ENCODE assay signal across 8 cellular contexts in genomic region chr3:127589600-127590281, GRCh38. TPM values are rescaled to one million over a fixed set of nuclear protein-coding genes. Genes with fewer than 3 reads are reported as not detected.
DNase-seq lines count a peak whose midpoint lies in the region; ATAC-seq and TF ChIP-seq lines count a peak whose summit lies in the region.

No MANE protein-coding gene starts in this region.

- H3K27ac Mint-ChIP-seq in HFFc6, result peak overlapping the region; percentile 92

- ATAC-seq in SK-N-SH treated with all-trans-retinoic acid at 6 μM for 48 hours (peak; percentile 12), HG03457 (IDR thresholded peaks at IDR 0.05; ENCODE audit: unreplicated experiment) (no peak)

- no peaks in the 10 kb centered on the region for H3K27me3 ChIP-seq in endocrine pancreas (ENCODE audit: control insufficient read depth, insufficient read depth, low read length)
- no peaks in the 10 kb centered on the region for H3K27me3 ChIP-seq in muscle layer of duodenum (ENCODE audit: low read depth, low read length)

- peak overlapping the region; percentile 66 for H3K27ac ChIP-seq in muscle layer of duodenum (ENCODE audit: low read length)

- H3K9me3 ChIP-seq in endocrine pancreas (ENCODE audit: control insufficient read depth, low read length) (no peaks in the 10 kb centered on the region), muscle layer of duodenum (ENCODE audit: control insufficient read depth in 1 of 2, low read length in 2 of 2) (no peaks in the 10 kb centered on the region)

- H3K4me1 Mint-ChIP-seq in HFFc6 (ENCODE audit: low read depth), result peaks cover 42% of the 10 kb centered on the region

- H3K4me3 ChIP-seq in GM12865 (ENCODE audit: low read depth, low read length), result peak overlapping the region; percentile 80
- H3K4me3 ChIP-seq in endocrine pancreas (ENCODE audit: control insufficient read depth, insufficient read depth, low read length), result no peak overlapping the region
- H3K4me3 ChIP-seq in muscle layer of duodenum (ENCODE audit: low read depth in 1 of 2, low read length in 2 of 2), result peak overlapping the region; percentile 73 to 93

- H3K9ac ChIP-seq in endocrine pancreas (ENCODE audit: control insufficient read depth, insufficient read depth, low read length), result peak overlapping the region; percentile 58

- TF ChIP-seq CTCF in GM12865 (IDR thresholded peaks at IDR 0.05; ENCODE audit: insufficient read depth, low read depth, low read length, missing control alignments), result no peak
- no peak for TF ChIP-seq CTCF in HFFc6 (IDR thresholded peaks at IDR 0.05)

- peak overlapping the region; percentile 96 for H3K4me3 Mint-ChIP-seq in HFFc6

- H3K9me3 Mint-ChIP-seq in HFFc6, result no peaks in the 10 kb centered on the region

- H3K4me1 ChIP-seq in endocrine pancreas (ENCODE audit: control insufficient read depth, insufficient read depth, low read length), result no peaks in the 10 kb centered on the region
- peaks cover 7 to 52% of the 10 kb centered on the region in 2 donors for H3K4me1 ChIP-seq in muscle layer of duodenum (ENCODE audit: control insufficient read depth in 1 of 2, insufficient read depth in 2 of 2, low read length in 2 of 2)

- H3K36me3 Mint-ChIP-seq in HFFc6 (ENCODE audit: low read depth), result no peaks in the 10 kb centered on the region; the same call in 1 of the 2 replicates

- no peaks in the 10 kb centered on the region for H3K36me3 ChIP-seq in endocrine pancreas (ENCODE audit: control insufficient read depth, insufficient read depth, low read length)
- H3K36me3 ChIP-seq in muscle layer of duodenum (ENCODE audit: control insufficient read depth in 1 of 2, insufficient read depth in 2 of 2, low read length in 2 of 2), result no peaks in the 10 kb centered on the region

- DNase-seq in GM12865 (ENCODE audit: low read depth) (peak; percentile 24), HFFc6 (no peak), HuH-7 (ENCODE audit: low spot score) (no peak), NCI-H1436 treated with DMSO at 0.1 percent for 48 hours (lab: John Stamatoyannopoulos, UW) (no peak)

- H3K27me3 Mint-ChIP-seq in HFFc6 (ENCODE audit: insufficient read depth), result no peaks in the 10 kb centered on the region; the same call in none of the 2 replicates

TF ChIP-seq in SK-N-SH treated with all-trans-retinoic acid at 6 μM for 48 hours, 23 proteins besides CTCF, POLR2A, EP300 and RAD21:
- TF ChIP-seq, protein P1, sequence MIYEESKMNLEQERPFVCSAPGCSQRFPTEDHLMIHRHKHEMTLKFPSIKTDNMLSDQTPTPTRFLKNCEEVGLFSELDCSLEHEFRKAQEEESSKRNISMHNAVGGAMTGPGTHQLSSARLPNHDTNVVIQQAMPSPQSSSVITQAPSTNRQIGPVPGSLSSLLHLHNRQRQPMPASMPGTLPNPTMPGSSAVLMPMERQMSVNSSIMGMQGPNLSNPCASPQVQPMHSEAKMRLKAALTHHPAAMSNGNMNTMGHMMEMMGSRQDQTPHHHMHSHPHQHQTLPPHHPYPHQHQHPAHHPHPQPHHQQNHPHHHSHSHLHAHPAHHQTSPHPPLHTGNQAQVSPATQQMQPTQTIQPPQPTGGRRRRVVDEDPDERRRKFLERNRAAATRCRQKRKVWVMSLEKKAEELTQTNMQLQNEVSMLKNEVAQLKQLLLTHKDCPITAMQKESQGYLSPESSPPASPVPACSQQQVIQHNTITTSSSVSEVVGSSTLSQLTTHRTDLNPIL (CRISPR knock-in tag; IDR thresholded peaks at IDR 0.05; ENCODE audit: low read depth), result no peak
- TF ChIP-seq ZFP30 (CRISPR knock-in tag; IDR thresholded peaks at IDR 0.05) (no peak), ZNF70 (CRISPR knock-in tag; IDR thresholded peaks at IDR 0.05) (no peak), PATZ1 (CRISPR knock-in tag; IDR thresholded peaks at IDR 0.05; ENCODE audit: borderline replicate concordance) (no peak), ZC3H10 (CRISPR knock-in tag; IDR thresholded peaks at IDR 0.05) (no peak), ISL1 (CRISPR knock-in tag; IDR thresholded peaks at IDR 0.05) (no peak), GLIS3 (CRISPR knock-in tag; IDR thresholded peaks at IDR 0.05) (no peak)
- TF ChIP-seq, protein P2, sequence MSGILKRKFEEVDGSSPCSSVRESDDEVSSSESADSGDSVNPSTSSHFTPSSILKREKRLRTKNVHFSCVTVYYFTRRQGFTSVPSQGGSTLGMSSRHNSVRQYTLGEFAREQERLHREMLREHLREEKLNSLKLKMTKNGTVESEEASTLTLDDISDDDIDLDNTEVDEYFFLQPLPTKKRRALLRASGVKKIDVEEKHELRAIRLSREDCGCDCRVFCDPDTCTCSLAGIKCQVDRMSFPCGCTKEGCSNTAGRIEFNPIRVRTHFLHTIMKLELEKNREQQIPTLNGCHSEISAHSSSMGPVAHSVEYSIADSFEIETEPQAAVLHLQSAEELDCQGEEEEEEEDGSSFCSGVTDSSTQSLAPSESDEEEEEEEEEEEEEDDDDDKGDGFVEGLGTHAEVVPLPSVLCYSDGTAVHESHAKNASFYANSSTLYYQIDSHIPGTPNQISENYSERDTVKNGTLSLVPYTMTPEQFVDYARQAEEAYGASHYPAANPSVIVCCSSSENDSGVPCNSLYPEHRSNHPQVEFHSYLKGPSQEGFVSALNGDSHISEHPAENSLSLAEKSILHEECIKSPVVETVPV (CRISPR knock-in tag; IDR thresholded peaks at IDR 0.05), result no peak

RNA-seq across cellular contexts. Expression of gene TPRA1, which starts 0.8 kb away (rescaled TPM):
- total RNA-seq in HFFc6 (2021; fragmentation: NEBNext Ultra II Directional; extraction: Animal tissue kit (Norgen Biotek cat#: 25700)), result 10 to 100 TPM; 38.8 to 47.5 (median 43.8) TPM

RNA-seq across cellular contexts. Expression of gene MCM2, which starts 8.5 kb away (rescaled TPM):
- total RNA-seq in HFFc6 (2021; fragmentation: NEBNext Ultra II Directional; extraction: Animal tissue kit (Norgen Biotek cat#: 25700)), result 10 to 100 TPM; 24.1 to 56.0 (median 45.0) TPM

RNA-seq across cellular contexts. Expression of gene PODXL2, which starts 39.2 kb away (rescaled TPM):
- total RNA-seq in HFFc6 (2021; fragmentation: NEBNext Ultra II Directional; extraction: Animal tissue kit (Norgen Biotek cat#: 25700)), result under 1 TPM in 1 of 6 experiments, not detected in 5; 0.09 TPM
